In genomic region chr19:1401138-1401888, GRCh38 we compare ENCODE assay signal across 8 cellular contexts. TPM values are rescaled to one million over a fixed set of nuclear protein-coding genes. Genes with fewer than 3 reads are reported as not detected.
A peak's percentile ranks its signal among the peaks of the same experiment; 100 is the strongest.
DNase-seq lines count a peak whose midpoint lies in the region; ATAC-seq, FAIRE-seq and TF ChIP-seq lines count a peak whose summit lies in the region.

TSS of gene GAMT (minus strand) at chr19:1401542. CDS start at chr19:1401476, 66 bp downstream.

- no peak for TF ChIP-seq RAD21 in HCT116 (IDR thresholded peaks at IDR 0.05; ENCODE audit: low read depth)

- ATAC-seq in HCT116 (peak; percentile 75), HG02642 (IDR thresholded peaks at IDR 0.05; ENCODE audit: poor library complexity, unreplicated experiment) (no peak)

- H4K20me1 ChIP-seq in HCT116 (ENCODE audit: insufficient read depth) (no peaks in the 10 kb centered on the region), keratinocyte (ENCODE audit: control insufficient read depth, extremely low read depth, insufficient read depth, low read length) (no peaks in the 10 kb centered on the region)

- peaks cover 23% of the 10 kb centered on the region for H3K4me1 ChIP-seq in CD4-positive, alpha-beta memory T cell (ENCODE audit: insufficient read depth, low read length)
- H3K4me1 ChIP-seq in HCT116 (ENCODE audit: control insufficient read depth in 1 of 2, insufficient read depth in 2 of 2, low read length in 2 of 2) (peaks cover 12 to 49% of the 10 kb centered on the region in 2 experiments), breast epithelium (peaks cover 0 to 13% of the 10 kb centered on the region in 2 donors), keratinocyte (ENCODE audit: control insufficient read depth, extremely low read depth, insufficient read depth, low read length) (peaks cover 23% of the 10 kb centered on the region)

- no peaks in the 10 kb centered on the region for H3K9me2 ChIP-seq in HCT116 (ENCODE audit: insufficient read depth)

- peak within 1 kb of the TSS in 1 of 2 donors; percentile 52 for H3K4me3 ChIP-seq in CD4-positive, alpha-beta memory T cell (ENCODE audit: low read length in 2 of 2)
- H3K4me3 ChIP-seq in HCT116 (replicated peaks in 1 of 2; ENCODE audit: low read depth in 1 of 2, low read length in 2 of 2) (peak within 1 kb of the TSS; percentile 85 to 96), breast epithelium (peak within 1 kb of the TSS; percentile 55 to 90 (median 75)), keratinocyte (ENCODE audit: control insufficient read depth in 2 of 3, extremely low read depth in 1 of 3, insufficient read depth in 2 of 3, low read depth in 1 of 3, low read length in 3 of 3) (peak within 1 kb of the TSS; percentile 4 to 52 (median 42))

- TF ChIP-seq CTCF in HCT116 (IDR thresholded peaks at IDR 0.05 in 2 of 3, conservative IDR thresholded peaks at IDR 0.05 in 1 of 3; ENCODE audit: borderline replicate concordance in 1 of 3, insufficient read depth in 1 of 3, low read depth in 2 of 3, low read length in 2 of 3), result peak in 1 of 3 experiments; percentile 44; a peak in 2 of 6 replicates
- peak in 1 of 3 donors; percentile 35 for TF ChIP-seq CTCF in breast epithelium (IDR thresholded peaks at IDR 0.05)
- TF ChIP-seq CTCF in keratinocyte (optimal IDR thresholded peaks at IDR 0.05 in 1 of 3, IDR thresholded peaks at IDR 0.05 in 1 of 3, conservative IDR thresholded peaks at IDR 0.05 in 1 of 3; ENCODE audit: extremely low read depth in 1 of 3, insufficient read depth in 2 of 3, low read length in 3 of 3), result peak in 2 of 3 experiments; percentile 14 to 42

- TF ChIP-seq POLR2A in HCT116 (IDR thresholded peaks at IDR 0.05; ENCODE audit: borderline replicate concordance, extremely low read depth, insufficient read depth, insufficient read length) (peak; percentile 85), breast epithelium (IDR thresholded peaks at IDR 0.05) (no peak)

- H3K27ac Mint-ChIP-seq in CD4-positive, alpha-beta memory T cell, result peak within 1 kb of the TSS in 1 of 7 donors; percentile 12

- H3K36me3 Mint-ChIP-seq in CD4-positive, alpha-beta memory T cell, result no peaks in the 10 kb centered on the region

- BruUV-seq in HCT116 (replicated peaks; lab: Mats Ljungman, UMichigan), result no TSS peak

- dilution Hi-C loops in keratinocyte (cut with MboI; ENCODE audit: extremely low pct_ligation_motif_present, low sequenced_read_pairs), result no loop called here

- peak within 1 kb of the TSS; percentile 61 to 76 (median 70) for H3K4me3 Mint-ChIP-seq in CD4-positive, alpha-beta memory T cell

- no peak for FAIRE-seq in keratinocyte (lab: Jason Lieb, UNC)

- H3K9me3 Mint-ChIP-seq in CD4-positive, alpha-beta memory T cell, result no peaks in the 10 kb centered on the region

- H3K4me2 ChIP-seq in HCT116 (ENCODE audit: low read length), result peak within 1 kb of the TSS; percentile 99
- H3K4me2 ChIP-seq in keratinocyte (ENCODE audit: control insufficient read depth, extremely low read depth, insufficient read depth, low read depth, low read length), result peak within 1 kb of the TSS; percentile 59

- intact Hi-C loops in CD4-positive, alpha-beta memory T cell (cut with micrococcal nuclease), result no loop called here
- intact Hi-C loops in HCT116 (cut with micrococcal nuclease) (loop anchor here (10.0 kb wide), 1 partner anchor 127 kb away; the partner anchor contains the start of gene FAM174C), breast epithelium (cut with DNase I; ENCODE audit: low total_unique reads) (loop anchor here (10.0 kb wide), 1 partner anchor 127 kb away; the partner anchor contains the start of gene FAM174C)

- peak in 4 of 5 donors; percentile 47 to 60 (median 54) for DNase-seq in CD4-positive, alpha-beta memory T cell
- DNase-seq in HCT116 (ENCODE audit: low read depth, low spot score) (no peak), T-helper 22 cell (ENCODE audit: low read depth) (peak; percentile 19), breast epithelium (ENCODE audit: low spot score in 2 of 2) (no peak), keratinocyte (ENCODE audit: low read depth, low spot score) (no peak), NCI-H774 (lab: John Stamatoyannopoulos, UW) (no peak)
- peak in 3 of 4 experiments; percentile 28 to 46 (median 39) for DNase-seq in stimulated activated CD4-positive, alpha-beta T cell treated with anti-CD3 and anti-CD28 coated beads, Interleukin-1b, Interleukin-23, amount 100 ng/mL, for 24 hours (ENCODE audit: low read depth in 4 of 4, low spot score in 1 of 4)

- peaks cover 1 to 8% (median 4%) of the 10 kb centered on the region in 4 donors for H3K4me1 Mint-ChIP-seq in CD4-positive, alpha-beta memory T cell

- no peaks in the 10 kb centered on the region for H3K27me3 Mint-ChIP-seq in CD4-positive, alpha-beta memory T cell

- H3K9me3 ChIP-seq in CD4-positive, alpha-beta memory T cell (ENCODE audit: control insufficient read depth in 1 of 2, low read length in 2 of 2), result no peaks in the 10 kb centered on the region
- H3K9me3 ChIP-seq in HCT116 (ENCODE audit: control insufficient read depth in 1 of 2, insufficient read depth in 1 of 2, low read depth in 1 of 2, low read length in 2 of 2) (no peaks in the 10 kb centered on the region), breast epithelium (no peaks in the 10 kb centered on the region), keratinocyte (ENCODE audit: control insufficient read depth, low read depth, low read length) (no peaks in the 10 kb centered on the region)

- H3K79me2 ChIP-seq in HCT116 (ENCODE audit: insufficient read depth, low read length) (peaks cover 14% of the 10 kb centered on the region), keratinocyte (ENCODE audit: control insufficient read depth, insufficient read depth, low read length) (no peaks in the 10 kb centered on the region)

- CTCF ChIA-PET in CD4-positive, alpha-beta memory T cell (lab: Charles Lee; ENCODE audit: partially characterized antibody), result no interaction called here
- CTCF ChIA-PET in HCT116 (lab: Charles Lee), result no interaction called here

- H3K9ac ChIP-seq in HCT116 (ENCODE audit: low read length) (peak within 1 kb of the TSS; percentile 89), keratinocyte (ENCODE audit: control insufficient read depth, extremely low read depth, insufficient read depth, low read length) (peak within 1 kb of the TSS; percentile 22)

- H3K36me3 ChIP-seq in CD4-positive, alpha-beta memory T cell (ENCODE audit: insufficient read depth, low read length), result no peaks in the 10 kb centered on the region
- H3K36me3 ChIP-seq in HCT116 (ENCODE audit: control insufficient read depth in 1 of 2, insufficient read depth in 2 of 2, low read length in 2 of 2) (peaks cover 0 to 6% of the 10 kb centered on the region in 2 experiments; a peak in 2 of 4 replicates), breast epithelium (no peaks in the 10 kb centered on the region), keratinocyte (ENCODE audit: control insufficient read depth in 2 of 2, extremely low read depth in 1 of 2, insufficient read depth in 2 of 2, low read length in 2 of 2) (no peaks in the 10 kb centered on the region)

- H2AFZ ChIP-seq in HCT116 (ENCODE audit: low read depth, low read length, poor library complexity, severe bottlenecking) (peak within 1 kb of the TSS; percentile 26), keratinocyte (ENCODE audit: control insufficient read depth, low read length) (peak within 1 kb of the TSS; percentile 22)

- H3K9me1 ChIP-seq in keratinocyte (ENCODE audit: control insufficient read depth, extremely low read depth, insufficient read depth, low read length), result no peaks in the 10 kb centered on the region

- POLR2A ChIA-PET in CD4-positive, alpha-beta memory T cell (lab: Charles Lee; ENCODE audit: partially characterized antibody), result interaction anchor here (1.4 kb wide), 1 partner anchor 126 kb away, joined by 4 read pairs; the partner anchor contains the start of gene FAM174C
- POLR2A ChIA-PET in HCT116 (lab: Charles Lee), result no interaction called here

- RAD21 ChIA-PET in HCT116 (lab: Charles Lee; ENCODE audit: low non-redundant PET in 1 of 2, low total read pairs in 2 of 2, uncharacterized antibody in 2 of 2, unreplicated experiment in 2 of 2), result no interaction called here

- no peak within 1 kb of the TSS for H3K27ac ChIP-seq in CD4-positive, alpha-beta memory T cell (ENCODE audit: low read depth, low read length)
- H3K27ac ChIP-seq in HCT116 (ENCODE audit: low read depth, low read length) (peak within 1 kb of the TSS; percentile 91), breast epithelium (peak within 1 kb of the TSS; percentile 60 to 80), keratinocyte (ENCODE audit: control insufficient read depth, insufficient read depth, low read length) (no peak within 1 kb of the TSS)

- H3K27me3 ChIP-seq in CD4-positive, alpha-beta memory T cell (ENCODE audit: insufficient read depth, low read length), result no peaks in the 10 kb centered on the region
- H3K27me3 ChIP-seq in HCT116 (ENCODE audit: insufficient read depth, low read length), result no peaks in the 10 kb centered on the region
- no peaks in the 10 kb centered on the region for H3K27me3 ChIP-seq in breast epithelium
- peaks cover 8% of the 10 kb centered on the region for H3K27me3 ChIP-seq in keratinocyte (ENCODE audit: control insufficient read depth, extremely low read depth, insufficient read depth, low read length)

TF ChIP-seq in HCT116, 20 proteins besides CTCF, POLR2A, EP300 and RAD21:
- TF ChIP-seq ZFX (IDR thresholded peaks at IDR 0.05), result peak; percentile 74; the same call in 1 of the 2 replicates
- TF ChIP-seq CBX3 (IDR thresholded peaks at IDR 0.05; ENCODE audit: low read depth), result no peak
- TF ChIP-seq YY1 (IDR thresholded peaks at IDR 0.05; ENCODE audit: extremely low read depth, insufficient replicate concordance, low read depth, low read length), result no peak
- TF ChIP-seq, protein P1, sequence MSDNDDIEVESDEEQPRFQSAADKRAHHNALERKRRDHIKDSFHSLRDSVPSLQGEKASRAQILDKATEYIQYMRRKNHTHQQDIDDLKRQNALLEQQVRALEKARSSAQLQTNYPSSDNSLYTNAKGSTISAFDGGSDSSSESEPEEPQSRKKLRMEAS (IDR thresholded peaks at IDR 0.05), result peak; percentile 37; the same call in 1 of the 2 replicates
- TF ChIP-seq POLR2AphosphoS5 (IDR thresholded peaks at IDR 0.05; ENCODE audit: low read depth, low read length), result peak; percentile 85
- no peak for TF ChIP-seq EGR1 (IDR thresholded peaks at IDR 0.05; ENCODE audit: low read depth)
- TF ChIP-seq SIN3A (IDR thresholded peaks at IDR 0.05; ENCODE audit: low read depth), result 0 out of 2 replicates have a peak, but pooled peaks have one; percentile 36

RNA-seq across cellular contexts. Expression of gene GAMT, which starts in this region (rescaled TPM):
- 10 to 100 TPM; 15.9 to 16.2 TPM for total RNA-seq in CD4-positive, alpha-beta memory T cell
- polyA plus RNA-seq in CD4-positive, alpha-beta memory T cell, result 10 to 100 TPM; 19.3 to 20.3 TPM
- total RNA-seq in HCT116 (2021; ENCODE audit: unreplicated experiment), result 102 TPM
- polyA plus RNA-seq in HCT116 (2012), result 105 and 119 TPM in 2 replicates
- total RNA-seq in breast epithelium, result 10 to 100 TPM; 23.6 to 40.0 (median 30.3) TPM
- 5.7 to 15.6 TPM (median 7.6 TPM) in 3 replicates for polyA plus RNA-seq in keratinocyte
- 2.3 TPM for polyA plus RNA-seq in keratinocyte (2011; ENCODE audit: low read depth)
- polyA plus RNA-seq in keratinocyte (2011; cell fraction: cytosol; rRNA removed), result 5.4 and 11.0 TPM in 2 replicates
- 2.8 and 4.4 TPM in 2 replicates for polyA plus RNA-seq in keratinocyte (2011; cell fraction: nucleus; rRNA removed)
- 7.6 and 8.1 TPM in 2 replicates for polyA plus RNA-seq in keratinocyte (2012; ENCODE audit: low replicate concordance)
- polyA minus RNA-seq in keratinocyte, result 3.4 to 8.3 TPM (median 7.1 TPM) in 3 replicates
- polyA minus RNA-seq in keratinocyte (2011; cell fraction: cytosol; rRNA and poly(A)+ RNA removed), result 12.1 TPM
- polyA minus RNA-seq in keratinocyte (2011; cell fraction: nucleus; rRNA and poly(A)+ RNA removed), result 1.3 and 1.5 TPM in 2 replicates

Comparison
In these comparisons a context has a peak if more than half of its experiments do, and no peak if none do; other contexts are left out.
1. DNase-seq: peak in CD4-positive, alpha-beta memory T cell (4 of 5), T-helper 22 cell (single experiment) and stimulated activated CD4-positive, alpha-beta T cell treated with anti-CD3 and anti-CD28 coated beads, Interleukin-1b, Interleukin-23, amount 100 ng/mL, for 24 hours (3 of 4); none in HCT116 (single experiment), breast epithelium (0 of 2), keratinocyte (single experiment) and NCI-H774 (single experiment).
2. H3K27ac ChIP-seq: peak in HCT116 (single experiment) and breast epithelium (2 of 2); none in CD4-positive, alpha-beta memory T cell (single experiment) and keratinocyte (single experiment).